ENCODE assay signal across 10 cellular contexts in the genomic region with DNA sequence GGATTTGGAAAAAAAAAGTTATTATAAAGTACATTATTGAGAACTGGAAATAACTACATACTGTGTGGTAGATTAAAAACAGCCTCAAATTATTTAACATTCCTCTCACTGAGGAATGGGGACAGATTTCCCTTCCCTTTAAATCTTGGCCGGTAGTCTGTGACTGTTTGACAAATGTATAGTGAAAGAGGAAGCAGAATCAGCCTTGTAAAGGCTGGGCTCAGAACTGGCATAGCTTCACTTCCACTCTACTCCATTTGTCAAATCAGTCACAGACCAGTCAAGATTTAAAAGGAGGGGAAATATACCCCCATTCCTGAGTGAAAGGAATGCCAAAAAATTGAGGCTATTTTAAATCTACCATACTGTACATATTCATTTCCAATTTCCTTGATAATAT. TPM values are rescaled to one million over a fixed set of nuclear protein-coding genes. Genes with fewer than 3 reads are reported as not detected.
DNase-seq lines count a peak whose midpoint lies in the region; ATAC-seq and TF ChIP-seq lines count a peak whose summit lies in the region.
"Had no signal": no experiment of that assay in that cellular context is flagged by ENCODE, and none has a peak within 500 bp of the region (broad histone marks: within the 10 kb centered on the region; RNA-seq: fewer than 3 reads in every experiment).

No MANE protein-coding gene starts in this region.

- peak overlapping the region; percentile 12; the same call in 1 of the 2 replicates for H3K4me2 ChIP-seq in MM.1S (ENCODE audit: low read depth, low read length)

- H3F3A ChIP-seq in MM.1S (ENCODE audit: insufficient read depth, low read length): no peaks in the 10 kb centered on the region

- no peak overlapping the region for H3K27ac ChIP-seq in MM.1S (ENCODE audit: low read length)
- no peak overlapping the region for H3K27ac ChIP-seq in lower lobe of right lung

- no peak overlapping the region for H3K9ac ChIP-seq in MM.1S (ENCODE audit: low read length)

- H3K4me1 ChIP-seq in MM.1S (ENCODE audit: low read length) (peaks cover 9% of the 10 kb centered on the region; the same call in 1 of the 2 replicates), lower lobe of right lung (peaks cover 15% of the 10 kb centered on the region)

- no peaks in the 10 kb centered on the region for H3K9me2 ChIP-seq in MM.1S (replicated peaks; ENCODE audit: insufficient read depth, low read length)

- H3K27me3 Mint-ChIP-seq in T-helper 2 cell treated with Interferon-gamma antibody and Interleukin-4, amounts not matched to agents 5 μg/mL and 100 μg/mL, for 36 hours (ENCODE audit: low read depth): peaks cover 9% of the 10 kb centered on the region

- no peaks in the 10 kb centered on the region for H3K9me3 Mint-ChIP-seq in T-helper 2 cell treated with Interferon-gamma antibody and Interleukin-4, amounts not matched to agents 5 μg/mL and 100 μg/mL, for 36 hours

- no peak for TF ChIP-seq CTCF in MM.1S (IDR thresholded peaks at IDR 0.05; ENCODE audit: low read length)
- no peak for TF ChIP-seq CTCF in lower lobe of right lung (IDR thresholded peaks at IDR 0.05)

- H3K4me3 ChIP-seq in MM.1S (ENCODE audit: low read length): no peak overlapping the region
- H3K4me3 ChIP-seq in lower lobe of right lung: no peak overlapping the region
- H3K4me3 ChIP-seq: lung had no signal

- H3K9me3 ChIP-seq in MM.1S (replicated peaks; ENCODE audit: insufficient read depth, low read length) (no peaks in the 10 kb centered on the region), lower lobe of right lung (no peaks in the 10 kb centered on the region)

- no peaks in the 10 kb centered on the region for H3K27me3 ChIP-seq in MM.1S (replicated peaks; ENCODE audit: insufficient read depth, low read length)
- no peaks in the 10 kb centered on the region for H3K27me3 ChIP-seq in lower lobe of right lung (ENCODE audit: low read depth)

- no peak overlapping the region for H3K27ac Mint-ChIP-seq in T-helper 2 cell treated with Interferon-gamma antibody and Interleukin-4, amounts not matched to agents 5 μg/mL and 100 μg/mL, for 36 hours

- H3K4me3 Mint-ChIP-seq in T-helper 2 cell treated with Interferon-gamma antibody and Interleukin-4, amounts not matched to agents 5 μg/mL and 100 μg/mL, for 36 hours: no peak overlapping the region

- H3K36me3 Mint-ChIP-seq in T-helper 2 cell treated with Interferon-gamma antibody and Interleukin-4, amounts not matched to agents 5 μg/mL and 100 μg/mL, for 36 hours (ENCODE audit: low read depth): no peaks in the 10 kb centered on the region

- no peaks in the 10 kb centered on the region for H4K20me1 ChIP-seq in MM.1S (ENCODE audit: insufficient read depth, low read length)

- peak; percentile 71 for ATAC-seq in GM18520 (IDR thresholded peaks at IDR 0.05; ENCODE audit: unreplicated experiment)
- ATAC-seq in HG02610 (IDR thresholded peaks at IDR 0.05; ENCODE audit: unreplicated experiment): peak; percentile 92
- peak; percentile 58 to 62 for ATAC-seq in lower lobe of right lung

- H3K36me3 ChIP-seq in MM.1S (replicated peaks; ENCODE audit: insufficient read depth, low read length): no peaks in the 10 kb centered on the region
- H3K36me3 ChIP-seq in lower lobe of right lung: no peaks in the 10 kb centered on the region

- peak overlapping the region; percentile 47 for H2AFZ ChIP-seq in MM.1S (ENCODE audit: low read length)

- H3K4me1 Mint-ChIP-seq in T-helper 2 cell treated with Interferon-gamma antibody and Interleukin-4, amounts not matched to agents 5 μg/mL and 100 μg/mL, for 36 hours (ENCODE audit: low read depth): peaks cover 6% of the 10 kb centered on the region

- no peaks in the 10 kb centered on the region for H3K79me2 ChIP-seq in MM.1S (ENCODE audit: low read length)

- intact Hi-C loops in lower lobe of right lung (cut with DNase I): no loop called here

- peak; percentile 28 for DNase-seq in MM.1S
- DNase-seq in lower lobe of right lung: no peak
- no peak for DNase-seq in NCI-H2196 (lab: John Stamatoyannopoulos, UW; ENCODE audit: unreplicated experiment)
- DNase-seq in HUDEP-2 (lab: John Stamatoyannopoulos, UW; ENCODE audit: unreplicated experiment in 76 of 76): no peak
- DNase-seq in T-helper 2 cell treated with Interferon-gamma antibody and Interleukin-4, amounts not matched to agents 5 μg/mL and 100 μg/mL, for 36 hours (ENCODE audit: low spot score): no peak
- DNase-seq in NCI-H774 (lab: John Stamatoyannopoulos, UW): no peak
- DNase-seq: NCI-H146 had no signal

RNA-seq across cellular contexts. Expression of a gene that starts 18.2 kb away (rescaled TPM):
- 13.5 TPM for total RNA-seq in lower lobe of right lung

RNA-seq across cellular contexts. Expression of a gene that starts 35.3 kb away (rescaled TPM):
- total RNA-seq in lower lobe of right lung: 100 TPM
